Comparison of ENCODE assay signal across 24 cellular contexts in the genomic region with DNA sequence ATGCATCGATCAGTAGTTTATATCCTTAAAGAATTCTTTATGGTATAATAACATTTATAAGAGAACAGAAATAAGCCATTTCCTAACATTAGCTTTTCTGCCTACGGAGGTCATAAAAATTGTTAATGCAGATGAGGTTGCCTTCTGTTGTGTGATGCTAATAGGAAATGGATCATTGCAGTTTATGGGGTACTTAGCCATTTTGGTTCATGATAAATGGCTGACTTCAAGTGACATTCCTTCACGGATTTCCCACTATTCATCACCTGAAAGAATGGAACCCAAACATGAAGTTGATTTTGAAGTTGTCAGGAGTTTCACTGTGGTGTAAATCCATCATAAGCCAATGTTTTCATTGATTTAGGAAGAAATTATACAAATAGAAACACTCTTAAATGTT. TPM values are rescaled to one million over a fixed set of nuclear protein-coding genes. Genes with fewer than 3 reads are reported as not detected.
DNase-seq lines count a peak whose midpoint lies in the region; ATAC-seq and TF ChIP-seq lines count a peak whose summit lies in the region.
"Had no signal": no experiment of that assay in that cellular context is flagged by ENCODE, and none has a peak within 500 bp of the region (broad histone marks: within the 10 kb centered on the region; RNA-seq: fewer than 3 reads in every experiment).

No MANE protein-coding gene starts in this region.

- TF ChIP-seq CTCF in 22Rv1 (IDR thresholded peaks at IDR 0.05) (no peak), HEK293 (tag by site-specific recombination; IDR thresholded peaks at IDR 0.05) (no peak), VCaP (conservative IDR thresholded peaks at IDR 0.05) (no peak), nephron progenitor cell (IDR thresholded peaks at IDR 0.05) (no peak)

- peaks cover 86% of the 10 kb centered on the region for H3K4me1 Mint-ChIP-seq in nephron progenitor cell
- H3K4me1 Mint-ChIP-seq: T-cell had no signal

- H3K36me3 Mint-ChIP-seq in nephron progenitor cell (ENCODE audit: low read depth), result peaks cover 5% of the 10 kb centered on the region
- H3K36me3 Mint-ChIP-seq: T-cell had no signal

- POLR2A ChIA-PET in HEK293 (lab: Yijun Ruan, JAX), result no interaction called here

- intact Hi-C loops in right cardiac atrium (cut with DNase I), result loop anchor here in 1 of 4 donors (10.0 kb wide), 2 partner anchors 55 to 65 kb away; a partner anchor contains a TSS

- DNase-seq in nephron progenitor cell (no peak), mucosa of gallbladder (ENCODE audit: low spot score) (no peak), right cardiac atrium (no peak)
- DNase-seq: 8988T; GF-D8; Karpas-422; MM.1S; NCI-H1092; NCI-H1436 treated with DMSO at 0.1 percent for 48 hours; NCI-H1930; NCI-H2227 treated with DMSO at 0.1 percent for 48 hours; NCI-H510A treated with DMSO at 0.1 percent for 48 hours; NCI-H774; NK-92 treated with Interleukin-12 subunit alpha and Interleukin-12 subunit beta, amount 100 ng/mL, for 24 hours; Peyer's patch; SJCRH30; T-cell had no signal

- peak overlapping the region; percentile 60 for H3K4me3 Mint-ChIP-seq in nephron progenitor cell
- H3K4me3 Mint-ChIP-seq: GM23338, T-cell had no signal

- H3K4me1 ChIP-seq in HEK293 (ENCODE audit: control insufficient read depth, insufficient read depth, low read length) (peaks cover 25% of the 10 kb centered on the region), right cardiac atrium (ENCODE audit: control insufficient read depth, insufficient read depth, low read length) (no peaks in the 10 kb centered on the region)
- H3K4me1 ChIP-seq: Peyer's patch, SJCRH30 had no signal

- no peaks in the 10 kb centered on the region for H3K27me3 Mint-ChIP-seq in nephron progenitor cell (ENCODE audit: low read depth, poor library complexity)

- H3K4me3 ChIP-seq in HEK293 (ENCODE audit: low read depth, low read length), result no peak overlapping the region
- H3K4me3 ChIP-seq in right cardiac atrium (ENCODE audit: low read length), result no peak overlapping the region
- H3K4me3 ChIP-seq: GM23338, Peyer's patch, SJCRH30 had no signal

- H3K27me3 ChIP-seq in right cardiac atrium (ENCODE audit: control insufficient read depth, insufficient read depth), result no peaks in the 10 kb centered on the region
- H3K27me3 ChIP-seq: Peyer's patch, SJCRH30 had no signal

- no peaks in the 10 kb centered on the region for H3K9me3 Mint-ChIP-seq in nephron progenitor cell
- H3K9me3 Mint-ChIP-seq: GM23338 had no signal

- 74% methylated on average over 3 of the region's 3 CpGs for WGBS in right cardiac atrium

- H3K27ac Mint-ChIP-seq in nephron progenitor cell, result peak overlapping the region; percentile 99
- H3K27ac Mint-ChIP-seq: T-cell had no signal

- H3K9me3 ChIP-seq in HEK293 (ENCODE audit: control insufficient read depth, insufficient read depth, low read depth, low read length) (no peaks in the 10 kb centered on the region), right cardiac atrium (ENCODE audit: control insufficient read depth, low read length) (no peaks in the 10 kb centered on the region)
- H3K9me3 ChIP-seq: Peyer's patch, SJCRH30 had no signal

- ATAC-seq in GM19395 (IDR thresholded peaks at IDR 0.05; ENCODE audit: unreplicated experiment) (no peak), right cardiac atrium (no peak), GM19023 (IDR thresholded peaks at IDR 0.05; ENCODE audit: unreplicated experiment) (no peak)
- ATAC-seq: GM23338, T-cell had no signal

- 0 out of 2 replicates have a peak overlapping the region, but pooled peaks have one; percentile 11 for H3K27ac ChIP-seq in 22Rv1
- H3K27ac ChIP-seq in HEK293 (ENCODE audit: extremely low read depth, low read depth, low read length), result no peak overlapping the region
- H3K27ac ChIP-seq in VCaP, result peak overlapping the region; percentile 82
- no peak overlapping the region for H3K27ac ChIP-seq in right cardiac atrium (ENCODE audit: low read length)
- H3K27ac ChIP-seq: C4-2B, Peyer's patch, SJCRH30 had no signal

- no peaks in the 10 kb centered on the region for H3K36me3 ChIP-seq in HEK293 (ENCODE audit: control insufficient read depth in 2 of 2, insufficient read depth in 1 of 2, low read length in 2 of 2)
- H3K36me3 ChIP-seq: Peyer's patch, SJCRH30 had no signal

- CTCF ChIA-PET in HEK293 (lab: Yijun Ruan, JAX), result no interaction called here

TF ChIP-seq in HEK293, 187 proteins besides CTCF, POLR2A, EP300 and RAD21 (continues in another document):
- TF ChIP-seq, protein P1, sequence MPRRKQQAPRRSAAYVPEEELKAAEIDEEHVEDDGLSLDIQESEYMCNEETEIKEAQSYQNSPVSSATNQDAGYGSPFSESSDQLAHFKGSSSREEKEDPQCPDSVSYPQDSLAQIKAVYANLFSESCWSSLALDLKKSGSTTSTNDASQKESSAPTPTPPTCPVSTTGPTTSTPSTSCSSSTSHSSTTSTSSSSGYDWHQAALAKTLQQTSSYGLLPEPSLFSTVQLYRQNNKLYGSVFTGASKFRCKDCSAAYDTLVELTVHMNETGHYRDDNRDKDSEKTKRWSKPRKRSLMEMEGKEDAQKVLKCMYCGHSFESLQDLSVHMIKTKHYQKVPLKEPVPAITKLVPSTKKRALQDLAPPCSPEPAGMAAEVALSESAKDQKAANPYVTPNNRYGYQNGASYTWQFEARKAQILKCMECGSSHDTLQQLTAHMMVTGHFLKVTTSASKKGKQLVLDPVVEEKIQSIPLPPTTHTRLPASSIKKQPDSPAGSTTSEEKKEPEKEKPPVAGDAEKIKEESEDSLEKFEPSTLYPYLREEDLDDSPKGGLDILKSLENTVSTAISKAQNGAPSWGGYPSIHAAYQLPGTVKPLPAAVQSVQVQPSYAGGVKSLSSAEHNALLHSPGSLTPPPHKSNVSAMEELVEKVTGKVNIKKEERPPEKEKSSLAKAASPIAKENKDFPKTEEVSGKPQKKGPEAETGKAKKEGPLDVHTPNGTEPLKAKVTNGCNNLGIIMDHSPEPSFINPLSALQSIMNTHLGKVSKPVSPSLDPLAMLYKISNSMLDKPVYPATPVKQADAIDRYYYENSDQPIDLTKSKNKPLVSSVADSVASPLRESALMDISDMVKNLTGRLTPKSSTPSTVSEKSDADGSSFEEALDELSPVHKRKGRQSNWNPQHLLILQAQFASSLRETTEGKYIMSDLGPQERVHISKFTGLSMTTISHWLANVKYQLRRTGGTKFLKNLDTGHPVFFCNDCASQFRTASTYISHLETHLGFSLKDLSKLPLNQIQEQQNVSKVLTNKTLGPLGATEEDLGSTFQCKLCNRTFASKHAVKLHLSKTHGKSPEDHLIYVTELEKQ (tag by site-specific recombination; IDR thresholded peaks at IDR 0.05; ENCODE audit: borderline replicate concordance), result no peak
- TF ChIP-seq ZNF561 (tag by site-specific recombination; IDR thresholded peaks at IDR 0.05; ENCODE audit: borderline replicate concordance) (0 out of 2 replicates have a peak, but pooled peaks have one; percentile 33), BCL11B (tag by site-specific recombination; IDR thresholded peaks at IDR 0.05; ENCODE audit: low read depth) (peak; percentile 82; the same call in 1 of the 2 replicates), IKZF3 (tag by site-specific recombination; IDR thresholded peaks at IDR 0.05) (0 out of 2 replicates have a peak, but pooled peaks have one; percentile 38), OSR2 (tag by site-specific recombination; IDR thresholded peaks at IDR 0.05) (peak; percentile 74), GLI2 (tag by site-specific recombination; IDR thresholded peaks at IDR 0.05; ENCODE audit: borderline replicate concordance, low read depth) (no peak), ZNF24 (tag by site-specific recombination; IDR thresholded peaks at IDR 0.05) (no peak), FEZF1 (tag by site-specific recombination; IDR thresholded peaks at IDR 0.05) (peak; percentile 94), ZNF843 (tag by site-specific recombination; IDR thresholded peaks at IDR 0.05) (peak; percentile 77), GFI1B (tag by site-specific recombination; IDR thresholded peaks at IDR 0.05) (0 out of 2 replicates have a peak, but pooled peaks have one; percentile 29), ZNF571 (tag by site-specific recombination; IDR thresholded peaks at IDR 0.05) (no peak), YY2 (tag by site-specific recombination; IDR thresholded peaks at IDR 0.05) (0 out of 2 replicates have a peak, but pooled peaks have one; percentile 16)
- TF ChIP-seq, protein P2, sequence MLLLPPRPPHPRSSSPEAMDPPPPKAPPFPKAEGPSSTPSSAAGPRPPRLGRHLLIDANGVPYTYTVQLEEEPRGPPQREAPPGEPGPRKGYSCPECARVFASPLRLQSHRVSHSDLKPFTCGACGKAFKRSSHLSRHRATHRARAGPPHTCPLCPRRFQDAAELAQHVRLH (tag by site-specific recombination; IDR thresholded peaks at IDR 0.05), result peak; percentile 71
- TF ChIP-seq, protein P3, sequence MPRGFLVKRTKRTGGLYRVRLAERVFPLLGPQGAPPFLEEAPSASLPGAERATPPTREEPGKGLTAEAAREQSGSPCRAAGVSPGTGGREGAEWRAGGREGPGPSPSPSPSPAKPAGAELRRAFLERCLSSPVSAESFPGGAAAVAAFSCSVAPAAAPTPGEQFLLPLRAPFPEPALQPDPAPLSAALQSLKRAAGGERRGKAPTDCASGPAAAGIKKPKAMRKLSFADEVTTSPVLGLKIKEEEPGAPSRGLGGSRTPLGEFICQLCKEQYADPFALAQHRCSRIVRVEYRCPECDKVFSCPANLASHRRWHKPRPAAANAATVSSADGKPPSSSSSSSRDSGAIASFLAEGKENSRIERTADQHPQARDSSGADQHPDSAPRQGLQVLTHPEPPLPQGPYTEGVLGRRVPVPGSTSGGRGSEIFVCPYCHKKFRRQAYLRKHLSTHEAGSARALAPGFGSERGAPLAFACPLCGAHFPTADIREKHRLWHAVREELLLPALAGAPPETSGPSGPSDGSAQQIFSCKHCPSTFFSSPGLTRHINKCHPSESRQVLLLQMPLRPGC (tag by site-specific recombination; IDR thresholded peaks at IDR 0.05), result 0 out of 2 replicates have a peak, but pooled peaks have one; percentile 45
- TF ChIP-seq, protein P4, sequence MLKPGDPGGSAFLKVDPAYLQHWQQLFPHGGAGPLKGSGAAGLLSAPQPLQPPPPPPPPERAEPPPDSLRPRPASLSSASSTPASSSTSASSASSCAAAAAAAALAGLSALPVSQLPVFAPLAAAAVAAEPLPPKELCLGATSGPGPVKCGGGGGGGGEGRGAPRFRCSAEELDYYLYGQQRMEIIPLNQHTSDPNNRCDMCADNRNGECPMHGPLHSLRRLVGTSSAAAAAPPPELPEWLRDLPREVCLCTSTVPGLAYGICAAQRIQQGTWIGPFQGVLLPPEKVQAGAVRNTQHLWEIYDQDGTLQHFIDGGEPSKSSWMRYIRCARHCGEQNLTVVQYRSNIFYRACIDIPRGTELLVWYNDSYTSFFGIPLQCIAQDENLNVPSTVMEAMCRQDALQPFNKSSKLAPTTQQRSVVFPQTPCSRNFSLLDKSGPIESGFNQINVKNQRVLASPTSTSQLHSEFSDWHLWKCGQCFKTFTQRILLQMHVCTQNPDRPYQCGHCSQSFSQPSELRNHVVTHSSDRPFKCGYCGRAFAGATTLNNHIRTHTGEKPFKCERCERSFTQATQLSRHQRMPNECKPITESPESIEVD (tag by site-specific recombination; IDR thresholded peaks at IDR 0.05), result peak; percentile 88

RNA-seq across cellular contexts. Expression of a gene that starts 58.0 kb away (rescaled TPM):
- total RNA-seq in mucosa of gallbladder, result 0.40 TPM
- total RNA-seq in right cardiac atrium, result 10 to 100 TPM; 17.0 to 31.4 (median 23.9) TPM
- 7.4 TPM for polyA plus RNA-seq in right cardiac atrium
- total RNA-seq: SJCRH30 had no signal

Comparison
In these comparisons a context has a peak if more than half of its experiments do, and no peak if none do; other contexts are left out.
1. H3K27ac ChIP-seq: peak in 22Rv1 (single experiment) and VCaP (single experiment); none in HEK293 (single experiment) and right cardiac atrium (single experiment).
2. RNA of a gene that starts 58.0 kb away (total RNA-seq): 17.0 to 31.4 TPM in right cardiac atrium; 0.40 TPM in mucosa of gallbladder (single experiment); every median in the first group is over 10 times any median in the second.